Comparison of ENCODE assay signal across 8 cellular contexts in genomic region chr9:69421908-69422801, GRCh38.
DNase-seq lines count a peak whose midpoint lies in the region; ATAC-seq and TF ChIP-seq lines count a peak whose summit lies in the region.

No MANE protein-coding gene starts in this region.

- peak; percentile 29 for DNase-seq in AG04450 (ENCODE audit: low read depth, low spot score)
- DNase-seq in GM13976 (ENCODE audit: low spot score) = peak; percentile 78
- peak in 2 of 3 donors; percentile 18 to 69 for DNase-seq in Peyer's patch
- peak in 1 of 2 donors; percentile 57 for DNase-seq in activated naive CD4-positive, alpha-beta T cell treated with anti-CD3 and anti-CD28 coated beads, Interleukin-2, amount 50 U/mL, for 72 hours (ENCODE audit: low spot score in 2 of 2)
- DNase-seq in glutamatergic neuron = peak; percentile 49

- no peak overlapping the region for H3K4me3 Mint-ChIP-seq in glutamatergic neuron (ENCODE audit: unreplicated experiment)

- H3K27me3 Mint-ChIP-seq in glutamatergic neuron (ENCODE audit: unreplicated experiment) = no peaks in the 10 kb centered on the region

- TF ChIP-seq CTCF in AG04450 (IDR thresholded peaks at IDR 0.05; ENCODE audit: low read depth, low read length) (peak; percentile 78), GM13976 (IDR thresholded peaks at IDR 0.05; ENCODE audit: borderline replicate concordance, control extremely low read depth, extremely low read depth, insufficient read depth, missing control alignments) (peak; percentile 69), KMS-11 (conservative IDR thresholded peaks at IDR 0.05; ENCODE audit: low read depth, low read length) (peak; percentile 94), Peyer's patch (IDR thresholded peaks at IDR 0.05) (peak; percentile 53 to 86 (median 76)), glutamatergic neuron (IDR thresholded peaks at IDR 0.05; ENCODE audit: partially characterized antibody, unreplicated experiment) (peak; percentile 91), parathyroid adenoma (IDR thresholded peaks at IDR 0.05) (peak; percentile 58)

- no peaks in the 10 kb centered on the region for H3K27me3 ChIP-seq in AG04450 (ENCODE audit: control insufficient read depth, insufficient read depth, low read length)
- H3K27me3 ChIP-seq in KMS-11 (ENCODE audit: insufficient read depth, low read depth) = no peaks in the 10 kb centered on the region
- H3K27me3 ChIP-seq in Peyer's patch = no peaks in the 10 kb centered on the region
- no peaks in the 10 kb centered on the region for H3K27me3 ChIP-seq in parathyroid adenoma (ENCODE audit: control insufficient read depth, insufficient read depth, low read length)

- H3K4me1 ChIP-seq in KMS-11 (ENCODE audit: low read depth, poor library complexity, severe bottlenecking) (no peaks in the 10 kb centered on the region), Peyer's patch (no peaks in the 10 kb centered on the region), parathyroid adenoma (no peaks in the 10 kb centered on the region)

- H3K4me2 ChIP-seq in KMS-11 = no peak overlapping the region
- no peak overlapping the region for H3K4me2 ChIP-seq in parathyroid adenoma (ENCODE audit: low read length)

- H3K9ac ChIP-seq in KMS-11 (no peak overlapping the region), parathyroid adenoma (no peak overlapping the region)

- CTCF ChIA-PET in AG04450 (lab: Charles Lee) = interaction anchor here (0.5 to 4.4 kb wide), 48 partner anchors 8 to 844 kb away, joined by 3 to 68 read pairs (median 4); partner anchors contain the start of gene APBA1

- H3K9me3 ChIP-seq in AG04450 (ENCODE audit: control insufficient read depth, insufficient read depth, low read length) (no peaks in the 10 kb centered on the region), Peyer's patch (no peaks in the 10 kb centered on the region), parathyroid adenoma (ENCODE audit: control insufficient read depth, low read length) (no peaks in the 10 kb centered on the region)

- ATAC-seq in activated naive CD4-positive, alpha-beta T cell treated with anti-CD3 and anti-CD28 coated beads, Interleukin-2, amount 50 U/mL, for 72 hours = peak; percentile 36 to 44
- no peak for ATAC-seq in GM18505 (IDR thresholded peaks at IDR 0.05; ENCODE audit: unreplicated experiment)

- H3K36me3 ChIP-seq in KMS-11 (ENCODE audit: insufficient read depth) = no peaks in the 10 kb centered on the region
- H3K36me3 ChIP-seq in Peyer's patch = no peaks in the 10 kb centered on the region
- H3K36me3 ChIP-seq in parathyroid adenoma (ENCODE audit: control insufficient read depth, insufficient read depth, low read length) = no peaks in the 10 kb centered on the region

- H3K9me3 Mint-ChIP-seq in activated naive CD4-positive, alpha-beta T cell treated with anti-CD3 and anti-CD28 coated beads, Interleukin-2, amount 50 U/mL, for 72 hours = no peaks in the 10 kb centered on the region
- H3K9me3 Mint-ChIP-seq in glutamatergic neuron (ENCODE audit: unreplicated experiment) = peaks cover 1% of the 10 kb centered on the region

- POLR2A ChIA-PET in AG04450 (lab: Yijun Ruan, JAX) = interaction anchor here (0.8 kb wide), 1 partner anchor 355 kb away, joined by 4 read pairs; no protein-coding TSS in a partner anchor

- H2AFZ ChIP-seq in KMS-11 (ENCODE audit: low read depth) = no peak overlapping the region
- no peak overlapping the region for H2AFZ ChIP-seq in parathyroid adenoma

- TF ChIP-seq POLR2A in Peyer's patch (IDR thresholded peaks at IDR 0.05) = no peak
- TF ChIP-seq POLR2A in GM18505 (IDR thresholded peaks at IDR 0.05; ENCODE audit: borderline replicate concordance, extremely low read depth, insufficient read depth, insufficient read length) = no peak

- no peaks in the 10 kb centered on the region for H4K20me1 ChIP-seq in KMS-11 (ENCODE audit: insufficient read depth)

- H3K36me3 Mint-ChIP-seq in activated naive CD4-positive, alpha-beta T cell treated with anti-CD3 and anti-CD28 coated beads, Interleukin-2, amount 50 U/mL, for 72 hours = no peaks in the 10 kb centered on the region
- no peaks in the 10 kb centered on the region for H3K36me3 Mint-ChIP-seq in glutamatergic neuron (ENCODE audit: unreplicated experiment)

- no peak overlapping the region for H3K27ac Mint-ChIP-seq in activated naive CD4-positive, alpha-beta T cell treated with anti-CD3 and anti-CD28 coated beads, Interleukin-2, amount 50 U/mL, for 72 hours
- H3K27ac Mint-ChIP-seq in glutamatergic neuron (ENCODE audit: unreplicated experiment) = no peak overlapping the region

- in situ Hi-C loops in GM13976 (cut with MboI; ENCODE audit: low sequenced_read_pairs, unreplicated experiment) = loop anchor here (10.0 to 25.0 kb wide), 2 partner anchors 123 to 490 kb away; no protein-coding TSS in a partner anchor

- no peaks in the 10 kb centered on the region for H3K79me2 ChIP-seq in KMS-11 (ENCODE audit: insufficient read depth, low read depth)
- no peaks in the 10 kb centered on the region for H3K79me2 ChIP-seq in parathyroid adenoma

- H3K27ac ChIP-seq in AG04450 (ENCODE audit: low read depth, low read length) = no peak overlapping the region
- no peak overlapping the region for H3K27ac ChIP-seq in KMS-11
- no peak overlapping the region for H3K27ac ChIP-seq in Peyer's patch
- no peak overlapping the region for H3K27ac ChIP-seq in parathyroid adenoma

- no peaks in the 10 kb centered on the region for H3K4me1 Mint-ChIP-seq in glutamatergic neuron (ENCODE audit: low read depth, unreplicated experiment)

- H3K4me3 ChIP-seq in AG04450 (ENCODE audit: low read depth, low read length) (no peak overlapping the region), KMS-11 (IDR thresholded peaks at IDR 0.05; ENCODE audit: insufficient read depth, low read depth, low read length) (no peak overlapping the region), Peyer's patch (no peak overlapping the region), parathyroid adenoma (ENCODE audit: low read depth, low read length) (no peak overlapping the region)
